2 cellular contexts compared by ENCODE assay signal in genomic region chr13:30307966-30308290, GRCh38.
TF ChIP-seq lines count a peak whose summit lies in the region.

No MANE protein-coding gene starts in this region.

TF ChIP-seq in SK-N-SH, 30 proteins besides CTCF, POLR2A, EP300 and RAD21 (continued from another document):
- TF ChIP-seq, protein P1, sequence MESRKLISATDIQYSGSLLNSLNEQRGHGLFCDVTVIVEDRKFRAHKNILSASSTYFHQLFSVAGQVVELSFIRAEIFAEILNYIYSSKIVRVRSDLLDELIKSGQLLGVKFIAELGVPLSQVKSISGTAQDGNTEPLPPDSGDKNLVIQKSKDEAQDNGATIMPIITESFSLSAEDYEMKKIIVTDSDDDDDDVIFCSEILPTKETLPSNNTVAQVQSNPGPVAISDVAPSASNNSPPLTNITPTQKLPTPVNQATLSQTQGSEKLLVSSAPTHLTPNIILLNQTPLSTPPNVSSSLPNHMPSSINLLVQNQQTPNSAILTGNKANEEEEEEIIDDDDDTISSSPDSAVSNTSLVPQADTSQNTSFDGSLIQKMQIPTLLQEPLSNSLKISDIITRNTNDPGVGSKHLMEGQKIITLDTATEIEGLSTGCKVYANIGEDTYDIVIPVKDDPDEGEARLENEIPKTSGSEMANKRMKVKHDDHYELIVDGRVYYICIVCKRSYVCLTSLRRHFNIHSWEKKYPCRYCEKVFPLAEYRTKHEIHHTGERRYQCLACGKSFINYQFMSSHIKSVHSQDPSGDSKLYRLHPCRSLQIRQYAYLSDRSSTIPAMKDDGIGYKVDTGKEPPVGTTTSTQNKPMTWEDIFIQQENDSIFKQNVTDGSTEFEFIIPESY (IDR thresholded peaks at IDR 0.05; ENCODE audit: borderline replicate concordance, low read depth): no peak
- no peak for TF ChIP-seq GABPA (IDR thresholded peaks at IDR 0.05; ENCODE audit: low read depth)
- no peak for TF ChIP-seq SIN3A (IDR thresholded peaks at IDR 0.05; ENCODE audit: borderline replicate concordance, low read depth, low read length)
- no peak for TF ChIP-seq CHD2 (IDR thresholded peaks at IDR 0.05; ENCODE audit: low read length, partially characterized antibody)
- no peak for TF ChIP-seq USF1 (IDR thresholded peaks at IDR 0.05; ENCODE audit: borderline replicate concordance, low read depth)
- no peak for TF ChIP-seq RFX5 (IDR thresholded peaks at IDR 0.05; ENCODE audit: low read length)
- TF ChIP-seq RXRA (IDR thresholded peaks at IDR 0.05; ENCODE audit: borderline replicate concordance, low read depth): no peak

TF ChIP-seq in SK-N-SH treated with all-trans-retinoic acid at 6 μM for 48 hours, 23 proteins besides CTCF, POLR2A, EP300 and RAD21 (continued from another document):
- TF ChIP-seq PATZ1 (CRISPR knock-in tag; IDR thresholded peaks at IDR 0.05; ENCODE audit: borderline replicate concordance) (no peak), ZNF8 (CRISPR knock-in tag; IDR thresholded peaks at IDR 0.05) (no peak), ZC3H10 (CRISPR knock-in tag; IDR thresholded peaks at IDR 0.05) (no peak), ISL1 (CRISPR knock-in tag; IDR thresholded peaks at IDR 0.05) (no peak), CSDC2 (CRISPR knock-in tag; IDR thresholded peaks at IDR 0.05) (no peak), GLIS3 (CRISPR knock-in tag; IDR thresholded peaks at IDR 0.05) (no peak), ARNTL (CRISPR knock-in tag; IDR thresholded peaks at IDR 0.05; ENCODE audit: borderline replicate concordance, low read depth) (no peak)
- TF ChIP-seq, protein P2, sequence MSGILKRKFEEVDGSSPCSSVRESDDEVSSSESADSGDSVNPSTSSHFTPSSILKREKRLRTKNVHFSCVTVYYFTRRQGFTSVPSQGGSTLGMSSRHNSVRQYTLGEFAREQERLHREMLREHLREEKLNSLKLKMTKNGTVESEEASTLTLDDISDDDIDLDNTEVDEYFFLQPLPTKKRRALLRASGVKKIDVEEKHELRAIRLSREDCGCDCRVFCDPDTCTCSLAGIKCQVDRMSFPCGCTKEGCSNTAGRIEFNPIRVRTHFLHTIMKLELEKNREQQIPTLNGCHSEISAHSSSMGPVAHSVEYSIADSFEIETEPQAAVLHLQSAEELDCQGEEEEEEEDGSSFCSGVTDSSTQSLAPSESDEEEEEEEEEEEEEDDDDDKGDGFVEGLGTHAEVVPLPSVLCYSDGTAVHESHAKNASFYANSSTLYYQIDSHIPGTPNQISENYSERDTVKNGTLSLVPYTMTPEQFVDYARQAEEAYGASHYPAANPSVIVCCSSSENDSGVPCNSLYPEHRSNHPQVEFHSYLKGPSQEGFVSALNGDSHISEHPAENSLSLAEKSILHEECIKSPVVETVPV (CRISPR knock-in tag; IDR thresholded peaks at IDR 0.05): no peak
- TF ChIP-seq, protein P3, sequence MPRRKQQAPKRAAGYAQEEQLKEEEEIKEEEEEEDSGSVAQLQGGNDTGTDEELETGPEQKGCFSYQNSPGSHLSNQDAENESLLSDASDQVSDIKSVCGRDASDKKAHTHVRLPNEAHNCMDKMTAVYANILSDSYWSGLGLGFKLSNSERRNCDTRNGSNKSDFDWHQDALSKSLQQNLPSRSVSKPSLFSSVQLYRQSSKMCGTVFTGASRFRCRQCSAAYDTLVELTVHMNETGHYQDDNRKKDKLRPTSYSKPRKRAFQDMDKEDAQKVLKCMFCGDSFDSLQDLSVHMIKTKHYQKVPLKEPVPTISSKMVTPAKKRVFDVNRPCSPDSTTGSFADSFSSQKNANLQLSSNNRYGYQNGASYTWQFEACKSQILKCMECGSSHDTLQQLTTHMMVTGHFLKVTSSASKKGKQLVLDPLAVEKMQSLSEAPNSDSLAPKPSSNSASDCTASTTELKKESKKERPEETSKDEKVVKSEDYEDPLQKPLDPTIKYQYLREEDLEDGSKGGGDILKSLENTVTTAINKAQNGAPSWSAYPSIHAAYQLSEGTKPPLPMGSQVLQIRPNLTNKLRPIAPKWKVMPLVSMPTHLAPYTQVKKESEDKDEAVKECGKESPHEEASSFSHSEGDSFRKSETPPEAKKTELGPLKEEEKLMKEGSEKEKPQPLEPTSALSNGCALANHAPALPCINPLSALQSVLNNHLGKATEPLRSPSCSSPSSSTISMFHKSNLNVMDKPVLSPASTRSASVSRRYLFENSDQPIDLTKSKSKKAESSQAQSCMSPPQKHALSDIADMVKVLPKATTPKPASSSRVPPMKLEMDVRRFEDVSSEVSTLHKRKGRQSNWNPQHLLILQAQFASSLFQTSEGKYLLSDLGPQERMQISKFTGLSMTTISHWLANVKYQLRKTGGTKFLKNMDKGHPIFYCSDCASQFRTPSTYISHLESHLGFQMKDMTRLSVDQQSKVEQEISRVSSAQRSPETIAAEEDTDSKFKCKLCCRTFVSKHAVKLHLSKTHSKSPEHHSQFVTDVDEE (CRISPR knock-in tag; IDR thresholded peaks at IDR 0.05): no peak
